Comparison of ENCODE assay signal across 10 cellular contexts in the genomic region with DNA sequence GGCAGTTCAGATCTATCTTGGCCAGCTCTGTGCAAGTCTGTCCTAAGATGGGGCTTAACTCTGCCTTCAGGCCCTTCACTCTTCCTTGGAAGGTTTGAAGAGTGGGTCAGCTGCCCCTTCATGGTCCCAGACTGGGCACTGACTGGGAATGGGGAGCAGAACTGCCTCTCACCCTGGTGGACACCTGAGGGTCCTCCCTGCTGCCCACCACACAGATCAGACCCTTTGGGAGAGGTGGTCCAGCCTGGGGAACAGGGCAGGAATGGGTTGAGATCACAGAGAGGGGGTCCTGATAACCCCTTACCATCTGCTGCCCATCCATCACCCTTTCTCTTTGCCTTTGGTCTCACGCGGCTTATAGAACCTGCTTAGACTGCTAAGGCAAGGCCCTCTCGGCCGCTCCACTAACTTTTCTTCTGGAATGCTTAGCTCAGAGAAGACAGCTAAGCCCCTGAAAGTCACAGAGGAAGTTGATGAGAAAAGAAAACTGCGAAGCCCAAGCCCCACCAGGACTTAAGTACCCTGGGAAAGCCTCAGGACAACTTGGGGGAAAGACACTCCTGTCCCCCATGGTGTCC. TPM values are rescaled to one million over a fixed set of nuclear protein-coding genes. Genes with fewer than 3 reads are reported as not detected.
DNase-seq lines count a peak whose midpoint lies in the region; ATAC-seq, FAIRE-seq and TF ChIP-seq lines count a peak whose summit lies in the region.
"Had no signal": no experiment of that assay in that cellular context is flagged by ENCODE, and none has a peak within 500 bp of the region (broad histone marks: within the 10 kb centered on the region; RNA-seq: fewer than 3 reads in every experiment).

No MANE protein-coding gene starts in this region.

- no peak overlapping the region for H3K9ac ChIP-seq in BLaER1

- H3K9me3 ChIP-seq in BLaER1 = peaks cover 6% of the 10 kb centered on the region; the same call in 1 of the 2 replicates
- no peaks in the 10 kb centered on the region for H3K9me3 ChIP-seq in HAP-1

- H3K27ac ChIP-seq in BLaER1 (no peak overlapping the region), foreskin keratinocyte (no peak overlapping the region)

- no peak for TF ChIP-seq CTCF in foreskin keratinocyte (conservative IDR thresholded peaks at IDR 0.05)
- TF ChIP-seq CTCF in D721Med (IDR thresholded peaks at IDR 0.05; ENCODE audit: insufficient read depth, missing control alignments) = no peak

- no peak overlapping the region for H3K27ac Mint-ChIP-seq in central memory CD8-positive, alpha-beta T cell (ENCODE audit: low read depth)
- H3K27ac Mint-ChIP-seq in naive thymus-derived CD8-positive, alpha-beta T cell = no peak overlapping the region

- DNase-seq in HAP-1 (ENCODE audit: low spot score in 2 of 2) (no peak), GDM1 (lab: John Stamatoyannopoulos, UW) (no peak), foreskin keratinocyte (no peak), SHP77 treated with DMSO at 0.1 percent for 48 hours (lab: John Stamatoyannopoulos, UW) (no peak), D721Med (ENCODE audit: insufficient read length, low spot score) (no peak)
- DNase-seq in central memory CD8-positive, alpha-beta T cell (ENCODE audit: low spot score in 2 of 2) = no peak
- no peak for DNase-seq in naive thymus-derived CD8-positive, alpha-beta T cell

- H3K36me3 ChIP-seq in BLaER1 = no peaks in the 10 kb centered on the region
- no peaks in the 10 kb centered on the region for H3K36me3 ChIP-seq in HAP-1 (replicated peaks)

- H3K9me3 Mint-ChIP-seq in central memory CD8-positive, alpha-beta T cell = no peaks in the 10 kb centered on the region
- no peaks in the 10 kb centered on the region for H3K9me3 Mint-ChIP-seq in naive thymus-derived CD8-positive, alpha-beta T cell

- in situ Hi-C loops in HAP-1 (cut with MboI; ENCODE audit: low sequenced_read_pairs) = no loop called here

- H3K27me3 ChIP-seq in BLaER1 = peaks cover 50% of the 10 kb centered on the region
- no peaks in the 10 kb centered on the region for H3K27me3 ChIP-seq in HAP-1 (ENCODE audit: low read depth)
- peaks cover 52% of the 10 kb centered on the region for H3K27me3 ChIP-seq in foreskin keratinocyte

- H3K4me3 ChIP-seq in BLaER1 (no peak overlapping the region), HAP-1 (peak overlapping the region; percentile 40)

- H3K4me3 Mint-ChIP-seq in central memory CD8-positive, alpha-beta T cell = peak overlapping the region; percentile 73
- H3K4me3 Mint-ChIP-seq in naive thymus-derived CD8-positive, alpha-beta T cell = peak overlapping the region; percentile 52 to 79 (median 64)

- peaks cover 3% of the 10 kb centered on the region for H3K36me3 Mint-ChIP-seq in central memory CD8-positive, alpha-beta T cell (ENCODE audit: insufficient read depth)
- H3K36me3 Mint-ChIP-seq in naive thymus-derived CD8-positive, alpha-beta T cell = no peaks in the 10 kb centered on the region

- no peak for FAIRE-seq in D721Med (lab: Jason Lieb, UNC)
- FAIRE-seq: endothelial cell of umbilical vein had no signal

- no peaks in the 10 kb centered on the region for H4K20me1 ChIP-seq in BLaER1

- peaks cover 8% of the 10 kb centered on the region for H3K4me1 Mint-ChIP-seq in central memory CD8-positive, alpha-beta T cell
- peaks cover 12 to 24% (median 19%) of the 10 kb centered on the region in 4 donors for H3K4me1 Mint-ChIP-seq in naive thymus-derived CD8-positive, alpha-beta T cell

- H3K4me2 ChIP-seq in BLaER1 = peak overlapping the region; percentile 39

- H3K4me1 ChIP-seq in BLaER1 (no peaks in the 10 kb centered on the region), HAP-1 (no peaks in the 10 kb centered on the region), foreskin keratinocyte (no peaks in the 10 kb centered on the region)

- POLR2A ChIA-PET in naive thymus-derived CD8-positive, alpha-beta T cell (lab: Charles Lee) = no interaction called here

- H3K27me3 Mint-ChIP-seq in central memory CD8-positive, alpha-beta T cell = peaks cover 7% of the 10 kb centered on the region
- H3K27me3 Mint-ChIP-seq in naive thymus-derived CD8-positive, alpha-beta T cell = peaks cover 5 to 28% (median 16%) of the 10 kb centered on the region in 5 donors

- no peak for ATAC-seq in central memory CD8-positive, alpha-beta T cell (replicated peaks; ENCODE audit: extremely low read depth, poor library complexity, severe bottlenecking)
- ATAC-seq in naive thymus-derived CD8-positive, alpha-beta T cell = no peak
- no peak for ATAC-seq in foreskin keratinocyte

RNA-seq across cellular contexts. Expression of gene CDHR1, which starts 0.4 kb away (rescaled TPM):
- under 1 TPM; 0.29 to 0.80 TPM for total RNA-seq in naive thymus-derived CD8-positive, alpha-beta T cell
- polyA plus RNA-seq in naive thymus-derived CD8-positive, alpha-beta T cell = under 1 TPM; 0.16 to 0.43 (median 0.24) TPM
- total RNA-seq in foreskin keratinocyte = 0.92 and 1.8 TPM in 2 replicates
- polyA plus RNA-seq in foreskin keratinocyte = 0.51 and 1.2 TPM in 2 replicates
- total RNA-seq: HT-29 had no signal

RNA-seq across cellular contexts. Expression of gene GPR15LG, which starts 20.3 kb away (rescaled TPM):
- not detected for total RNA-seq in naive thymus-derived CD8-positive, alpha-beta T cell
- not detected for polyA plus RNA-seq in naive thymus-derived CD8-positive, alpha-beta T cell
- 0.32 TPM in 1 of 2 replicates, not detected in the other for total RNA-seq in foreskin keratinocyte
- not detected in 2 replicates for polyA plus RNA-seq in foreskin keratinocyte
- total RNA-seq: endothelial cell of umbilical vein, HT-29 had no signal
- polyA plus RNA-seq: endothelial cell of umbilical vein had no signal

RNA-seq across cellular contexts. Expression of gene LRIT2, which starts 31.4 kb away (rescaled TPM):
- not detected for total RNA-seq in naive thymus-derived CD8-positive, alpha-beta T cell
- not detected for polyA plus RNA-seq in naive thymus-derived CD8-positive, alpha-beta T cell
- not detected in 2 replicates for total RNA-seq in foreskin keratinocyte
- polyA plus RNA-seq in foreskin keratinocyte = not detected in 2 replicates
- total RNA-seq: endothelial cell of umbilical vein, HT-29 had no signal
- polyA plus RNA-seq: endothelial cell of umbilical vein had no signal

RNA-seq across cellular contexts. Expression of gene LRIT1, which starts 47.4 kb away (rescaled TPM):
- not detected for total RNA-seq in naive thymus-derived CD8-positive, alpha-beta T cell
- polyA plus RNA-seq in naive thymus-derived CD8-positive, alpha-beta T cell = not detected
- not detected in 2 replicates for total RNA-seq in foreskin keratinocyte
- polyA plus RNA-seq in foreskin keratinocyte = not detected in 2 replicates
- total RNA-seq: endothelial cell of umbilical vein, HT-29 had no signal
- polyA plus RNA-seq: endothelial cell of umbilical vein had no signal

RNA-seq across cellular contexts. Expression of gene RGR, which starts 50.9 kb away (rescaled TPM):
- not detected for total RNA-seq in naive thymus-derived CD8-positive, alpha-beta T cell
- not detected for polyA plus RNA-seq in naive thymus-derived CD8-positive, alpha-beta T cell
- not detected in 2 replicates for total RNA-seq in foreskin keratinocyte
- polyA plus RNA-seq in foreskin keratinocyte = not detected in 2 replicates
- total RNA-seq: endothelial cell of umbilical vein, HT-29 had no signal
- polyA plus RNA-seq: endothelial cell of umbilical vein had no signal
